In genomic region chr5:79858097-79858723, GRCh38 we compare ENCODE assay signal across 8 cellular contexts.
DNase-seq lines count a peak whose midpoint lies in the region; ATAC-seq and TF ChIP-seq lines count a peak whose summit lies in the region.

No MANE protein-coding gene starts in this region.

- H3K4me3 ChIP-seq in CD4-positive, alpha-beta memory T cell (ENCODE audit: low read length in 2 of 2): no peak overlapping the region
- no peak overlapping the region for H3K4me3 ChIP-seq in HEK293 (ENCODE audit: low read depth, low read length)
- H3K4me3 ChIP-seq in OCI-LY7 (ENCODE audit: low read depth, low read length, poor library complexity, severe bottlenecking): no peak overlapping the region
- no peak overlapping the region for H3K4me3 ChIP-seq in fibroblast of lung (replicated peaks in 1 of 4; ENCODE audit: control extremely low read depth in 1 of 4, insufficient read depth in 1 of 4, low read depth in 3 of 4, low read length in 4 of 4)

- H3K36me3 Mint-ChIP-seq in CD4-positive, alpha-beta memory T cell: no peaks in the 10 kb centered on the region
- no peaks in the 10 kb centered on the region for H3K36me3 Mint-ChIP-seq in nephron (ENCODE audit: low read depth)

- peak; percentile 57 to 71 (median 61) for DNase-seq in CD4-positive, alpha-beta memory T cell
- DNase-seq in OCI-LY7 (ENCODE audit: low spot score) (peak; percentile 73), fibroblast of lung (ENCODE audit: low read depth in 2 of 2) (peak; percentile 38 to 62)
- peak; percentile 84 for DNase-seq in activated T-cell treated with anti-CD3 and anti-CD28 coated beads, Interleukin-2, amount 50 U/mL, for 1 hour
- peak; percentile 28 to 84 (median 66) for DNase-seq in stimulated activated naive CD4-positive, alpha-beta T cell (lab: John Stamatoyannopoulos, UW)

- H3K9ac ChIP-seq in fibroblast of lung (ENCODE audit: insufficient read depth, low read length): no peak overlapping the region

- H3K4me1 Mint-ChIP-seq in CD4-positive, alpha-beta memory T cell: peaks cover 0 to 4% (median 0%) of the 10 kb centered on the region in 4 donors
- H3K4me1 Mint-ChIP-seq in nephron: no peaks in the 10 kb centered on the region

- no peaks in the 10 kb centered on the region for H3K36me3 ChIP-seq in CD4-positive, alpha-beta memory T cell (ENCODE audit: insufficient read depth, low read length)
- H3K36me3 ChIP-seq in HEK293 (ENCODE audit: control insufficient read depth in 2 of 2, insufficient read depth in 1 of 2, low read length in 2 of 2) (no peaks in the 10 kb centered on the region), OCI-LY7 (ENCODE audit: insufficient read depth, low read length) (no peaks in the 10 kb centered on the region), fibroblast of lung (ENCODE audit: control insufficient read depth, insufficient read depth, low read length) (no peaks in the 10 kb centered on the region)

- POLR2A ChIA-PET in CD4-positive, alpha-beta memory T cell (lab: Charles Lee; ENCODE audit: partially characterized antibody): interaction anchor here (0.6 kb wide), 1 partner anchor 527 kb away, joined by 3 read pairs; no protein-coding TSS in a partner anchor
- POLR2A ChIA-PET in HEK293 (lab: Yijun Ruan, JAX) (no interaction called here), OCI-LY7 (lab: Charles Lee) (interaction anchor here (0.9 kb wide), 1 partner anchor 17 kb away, joined by 4 read pairs; no protein-coding TSS in a partner anchor)

- peak; percentile 64 for TF ChIP-seq CTCF in HEK293 (tag by site-specific recombination; IDR thresholded peaks at IDR 0.05)
- TF ChIP-seq CTCF in OCI-LY7 (conservative IDR thresholded peaks at IDR 0.05; ENCODE audit: low read length): peak; percentile 99
- peak; percentile 97 to 99 for TF ChIP-seq CTCF in fibroblast of lung (conservative IDR thresholded peaks at IDR 0.05 in 1 of 2, IDR thresholded peaks at IDR 0.05 in 1 of 2; ENCODE audit: low read depth in 1 of 2, low read length in 2 of 2)
- peak; percentile 94 to 97 (median 95) for TF ChIP-seq CTCF in nephron (IDR thresholded peaks at IDR 0.05; ENCODE audit: unreplicated experiment in 3 of 3)

- no peaks in the 10 kb centered on the region for H3K9me3 ChIP-seq in CD4-positive, alpha-beta memory T cell (ENCODE audit: control insufficient read depth in 1 of 2, low read length in 2 of 2)
- H3K9me3 ChIP-seq in HEK293 (ENCODE audit: control insufficient read depth, insufficient read depth, low read depth, low read length): no peaks in the 10 kb centered on the region
- no peaks in the 10 kb centered on the region for H3K9me3 ChIP-seq in OCI-LY7 (ENCODE audit: low read length)
- no peaks in the 10 kb centered on the region for H3K9me3 ChIP-seq in fibroblast of lung (ENCODE audit: control insufficient read depth, insufficient read depth, low read depth, low read length)

- no TSS peak for BruUV-seq in OCI-LY7 (replicated peaks; lab: Mats Ljungman, UMichigan)

- peaks cover 3 to 9% of the 10 kb centered on the region in 2 donors for H3K27me3 Mint-ChIP-seq in CD4-positive, alpha-beta memory T cell
- H3K27me3 Mint-ChIP-seq in nephron (ENCODE audit: low read depth): peaks cover 16% of the 10 kb centered on the region

- no peak overlapping the region for H3K4me3 Mint-ChIP-seq in CD4-positive, alpha-beta memory T cell
- H3K4me3 Mint-ChIP-seq in nephron: no peak overlapping the region

- no peak overlapping the region for H3K27ac Mint-ChIP-seq in CD4-positive, alpha-beta memory T cell
- H3K27ac Mint-ChIP-seq in nephron: peak overlapping the region in 1 of 3 experiments; percentile 11

- intact Hi-C loops in CD4-positive, alpha-beta memory T cell (cut with micrococcal nuclease): loop anchor here (1.0 to 5.0 kb wide), 5 partner anchors 155 to 836 kb away; no protein-coding TSS in a partner anchor
- intact Hi-C loops in OCI-LY7 (cut with micrococcal nuclease; ENCODE audit: unreplicated experiment): loop anchor here (1.0 to 5.0 kb wide), 2 partner anchors 156 to 225 kb away; no protein-coding TSS in a partner anchor

- H3K4me2 ChIP-seq in OCI-LY7 (ENCODE audit: low read length) (no peak overlapping the region), fibroblast of lung (ENCODE audit: extremely low read depth, insufficient read depth, low read length) (no peak overlapping the region)

- no peak overlapping the region for H3K27ac ChIP-seq in CD4-positive, alpha-beta memory T cell (ENCODE audit: low read depth, low read length)
- no peak overlapping the region for H3K27ac ChIP-seq in HEK293 (ENCODE audit: extremely low read depth, low read depth, low read length)
- no peak overlapping the region for H3K27ac ChIP-seq in OCI-LY7 (ENCODE audit: low read depth, low read length, poor library complexity, severe bottlenecking)
- H3K27ac ChIP-seq in fibroblast of lung (ENCODE audit: insufficient read depth, low read length): no peak overlapping the region

- ATAC-seq in GM18873 (IDR thresholded peaks at IDR 0.05; ENCODE audit: low FRiP score, unreplicated experiment): no peak

- H3K79me2 ChIP-seq in OCI-LY7 (ENCODE audit: insufficient read depth, low read depth, low read length): no peaks in the 10 kb centered on the region
- no peaks in the 10 kb centered on the region for H3K79me2 ChIP-seq in fibroblast of lung (ENCODE audit: control insufficient read depth, insufficient read depth, low read length)

- no peaks in the 10 kb centered on the region for H3K9me3 Mint-ChIP-seq in CD4-positive, alpha-beta memory T cell
- peaks cover 3% of the 10 kb centered on the region for H3K9me3 Mint-ChIP-seq in nephron

- CTCF ChIA-PET in CD4-positive, alpha-beta memory T cell (lab: Charles Lee; ENCODE audit: partially characterized antibody): interaction anchor here (0.6 to 1.8 kb wide), 8 partner anchors 9 to 226 kb away, joined by 3 to 9 read pairs (median 4); no protein-coding TSS in a partner anchor
- CTCF ChIA-PET in HEK293 (lab: Yijun Ruan, JAX): interaction anchor here (0.6 to 1.7 kb wide), 25 partner anchors 12 to 835 kb away, joined by 3 to 7 read pairs (median 4); partner anchors contain the start of gene CMYA5
- CTCF ChIA-PET in OCI-LY7 (lab: Charles Lee; ENCODE audit: unreplicated experiment): interaction anchor here (0.6 kb wide), 1 partner anchor 225 kb away, joined by 3 read pairs; no protein-coding TSS in a partner anchor

- no peaks in the 10 kb centered on the region for H3K27me3 ChIP-seq in CD4-positive, alpha-beta memory T cell (ENCODE audit: insufficient read depth, low read length)
- H3K27me3 ChIP-seq in fibroblast of lung (ENCODE audit: control insufficient read depth, insufficient read depth, low read length): peaks cover 5% of the 10 kb centered on the region

- H3K9me2 ChIP-seq in OCI-LY7 (ENCODE audit: insufficient read depth, low read length): no peaks in the 10 kb centered on the region

- no peaks in the 10 kb centered on the region for H3K4me1 ChIP-seq in CD4-positive, alpha-beta memory T cell (ENCODE audit: insufficient read depth, low read length)
- no peaks in the 10 kb centered on the region for H3K4me1 ChIP-seq in HEK293 (ENCODE audit: control insufficient read depth, insufficient read depth, low read length)
- no peaks in the 10 kb centered on the region for H3K4me1 ChIP-seq in OCI-LY7 (ENCODE audit: insufficient read depth, low read length, poor library complexity, severe bottlenecking)
- H3K4me1 ChIP-seq in fibroblast of lung (ENCODE audit: control insufficient read depth, extremely low read depth, insufficient read depth, low read length): no peaks in the 10 kb centered on the region

- H2AFZ ChIP-seq in OCI-LY7 (ENCODE audit: low read length) (peak overlapping the region; percentile 28; the same call in 1 of the 2 replicates), fibroblast of lung (ENCODE audit: low read length) (no peak overlapping the region)

- no peaks in the 10 kb centered on the region for H4K20me1 ChIP-seq in OCI-LY7 (ENCODE audit: insufficient read depth, low read length)
- H4K20me1 ChIP-seq in fibroblast of lung (ENCODE audit: control insufficient read depth, extremely low read depth, insufficient read depth, low read length): no peaks in the 10 kb centered on the region

TF ChIP-seq in HEK293, 187 proteins besides CTCF, POLR2A, EP300 and RAD21 (continues in another document):
- TF ChIP-seq ZNF2 (tag by site-specific recombination; IDR thresholded peaks at IDR 0.05) (peak; percentile 93), ZNF704 (tag by site-specific recombination; IDR thresholded peaks at IDR 0.05) (no peak), ZNF530 (tag by site-specific recombination; IDR thresholded peaks at IDR 0.05; ENCODE audit: low read depth) (no peak), PRDM1 (tag by site-specific recombination; IDR thresholded peaks at IDR 0.05) (0 out of 2 replicates have a peak, but pooled peaks have one; percentile 12)
- TF ChIP-seq, protein P1, sequence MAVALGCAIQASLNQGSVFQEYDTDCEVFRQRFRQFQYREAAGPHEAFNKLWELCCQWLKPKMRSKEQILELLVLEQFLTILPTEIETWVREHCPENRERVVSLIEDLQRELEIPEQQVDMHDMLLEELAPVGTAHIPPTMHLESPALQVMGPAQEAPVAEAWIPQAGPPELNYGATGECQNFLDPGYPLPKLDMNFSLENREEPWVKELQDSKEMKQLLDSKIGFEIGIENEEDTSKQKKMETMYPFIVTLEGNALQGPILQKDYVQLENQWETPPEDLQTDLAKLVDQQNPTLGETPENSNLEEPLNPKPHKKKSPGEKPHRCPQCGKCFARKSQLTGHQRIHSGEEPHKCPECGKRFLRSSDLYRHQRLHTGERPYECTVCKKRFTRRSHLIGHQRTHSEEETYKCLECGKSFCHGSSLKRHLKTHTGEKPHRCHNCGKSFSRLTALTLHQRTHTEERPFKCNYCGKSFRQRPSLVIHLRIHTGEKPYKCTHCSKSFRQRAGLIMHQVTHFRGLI (tag by site-specific recombination; IDR thresholded peaks at IDR 0.05): peak; percentile 35; the same call in 1 of the 2 replicates
